In the genomic region with DNA sequence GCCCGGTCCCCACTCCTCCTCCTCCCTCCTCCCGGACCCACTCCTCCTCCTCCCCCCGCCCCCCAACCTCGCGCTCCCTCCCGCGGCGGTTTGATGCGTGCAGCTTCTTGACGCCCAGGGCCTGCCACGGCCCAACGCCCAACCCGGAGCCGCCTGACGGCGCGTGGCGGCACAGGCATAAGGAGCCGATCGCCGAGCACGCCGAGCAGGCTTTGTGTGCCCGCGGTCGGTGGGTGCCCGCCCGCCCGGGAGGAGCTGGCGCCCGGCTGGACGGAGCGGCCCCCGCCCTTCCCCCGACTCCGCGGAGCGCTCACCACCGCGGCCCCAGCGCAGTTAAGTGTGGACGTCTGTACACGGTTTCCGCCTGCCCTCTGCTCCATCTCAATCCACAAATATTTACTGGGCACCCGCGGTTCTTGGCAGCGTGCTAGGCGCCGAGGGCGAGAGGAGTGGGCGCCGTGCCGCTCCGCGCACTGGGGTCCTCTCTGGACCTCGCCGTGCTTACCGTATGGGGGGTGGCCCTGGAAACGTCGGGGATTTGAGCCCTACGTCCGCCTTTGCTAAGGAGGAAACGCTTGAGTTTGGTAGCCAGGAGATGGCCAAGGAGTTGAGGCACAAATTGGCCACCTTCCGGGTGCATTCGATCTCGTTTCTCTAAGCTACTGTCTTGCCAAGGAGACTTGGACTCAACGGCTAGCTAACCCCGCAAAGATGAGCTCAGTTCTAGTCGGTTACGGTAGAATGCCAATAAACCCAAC, we compare ENCODE assay signal across 8 cellular contexts. TPM values are rescaled to one million over a fixed set of nuclear protein-coding genes. Genes with fewer than 3 reads are reported as not detected.
DNase-seq lines count a peak whose midpoint lies in the region; ATAC-seq, FAIRE-seq and TF ChIP-seq lines count a peak whose summit lies in the region.

No MANE protein-coding gene starts in this region.

- H3K4me1 ChIP-seq in astrocyte (ENCODE audit: insufficient read depth, low read length) (peaks cover 42% of the 10 kb centered on the region), uterus (no peaks in the 10 kb centered on the region)

- H3K27ac ChIP-seq in astrocyte (ENCODE audit: low read depth, low read length) = peak overlapping the region; percentile 88
- peak overlapping the region; percentile 99 to 100 for H3K27ac ChIP-seq in uterus

- H3K36me3 ChIP-seq in astrocyte (ENCODE audit: insufficient read depth, low read length) (no peaks in the 10 kb centered on the region), uterus (no peaks in the 10 kb centered on the region)

- peak; percentile 46 for ATAC-seq in HG02938 (IDR thresholded peaks at IDR 0.05; ENCODE audit: unreplicated experiment)

- no peaks in the 10 kb centered on the region for H3K27me3 ChIP-seq in astrocyte (ENCODE audit: insufficient read depth, low read length)
- no peaks in the 10 kb centered on the region for H3K27me3 ChIP-seq in uterus

- peaks cover 2% of the 10 kb centered on the region for H3K36me3 Mint-ChIP-seq in astrocyte (ENCODE audit: low read depth, unreplicated experiment)

- H3K27me3 Mint-ChIP-seq in astrocyte (ENCODE audit: low read depth, unreplicated experiment) = no peaks in the 10 kb centered on the region

- H3K79me2 ChIP-seq in astrocyte (ENCODE audit: insufficient read depth, low read length) = peaks cover 55% of the 10 kb centered on the region

- no peaks in the 10 kb centered on the region for H4K20me1 ChIP-seq in astrocyte (ENCODE audit: insufficient read depth, low read length)

- H3K4me3 ChIP-seq in astrocyte (ENCODE audit: insufficient read depth, low read depth, low read length) = peak overlapping the region; percentile 86
- H3K4me3 ChIP-seq in uterus = peak overlapping the region; percentile 97 to 98

- H3K4me1 Mint-ChIP-seq in astrocyte (ENCODE audit: low read depth, unreplicated experiment) = peaks cover 29% of the 10 kb centered on the region

- peak overlapping the region; percentile 70 for H2AFZ ChIP-seq in astrocyte (ENCODE audit: low read depth, low read length)

- in situ Hi-C loops in GM13977 (cut with MboI; ENCODE audit: low pct_unique_long_range_greater_than_20kb, low sequenced_read_pairs, unreplicated experiment) = no loop called here

- TF ChIP-seq CTCF in GM13977 (IDR thresholded peaks at IDR 0.05; ENCODE audit: extremely low read depth, insufficient read depth, missing control alignments) (no peak), astrocyte (IDR thresholded peaks at IDR 0.05; ENCODE audit: insufficient read depth, low read depth, low read length) (no peak), uterus (IDR thresholded peaks at IDR 0.05) (peak in 3 of 4 experiments; percentile 17 to 36 (median 26))

- intact Hi-C loops in uterus (cut with DNase I; ENCODE audit: low total_unique reads) = no loop called here

- H3K4me2 ChIP-seq in astrocyte (ENCODE audit: low read length) = peak overlapping the region; percentile 99

- H3K4me3 Mint-ChIP-seq in astrocyte (ENCODE audit: unreplicated experiment) = peak overlapping the region; percentile 90

- DNase-seq in GM13977 (ENCODE audit: low spot score) (peak; percentile 97), NCI-H1930 (lab: John Stamatoyannopoulos, UW) (peak; percentile 94), T-helper 22 cell (ENCODE audit: low read depth) (peak; percentile 98), astrocyte (ENCODE audit: low read depth) (peak; percentile 94), hepatic stellate cell (ENCODE audit: low spot score) (peak; percentile 93), putamen (ENCODE audit: low spot score) (peak; percentile 97), uterus (peak; percentile 97 to 98)

- no peak for FAIRE-seq in astrocyte (lab: Jason Lieb, UNC)

- peak in 1 of 2 donors; percentile 72 for TF ChIP-seq POLR2A in uterus (IDR thresholded peaks at IDR 0.05)

- H3K9me3 Mint-ChIP-seq in astrocyte (ENCODE audit: unreplicated experiment) = no peaks in the 10 kb centered on the region

- peak overlapping the region; percentile 91 for H3K9ac ChIP-seq in astrocyte (ENCODE audit: low read length)

- no peaks in the 10 kb centered on the region for H3K9me3 ChIP-seq in astrocyte (ENCODE audit: insufficient read depth, low read depth, low read length)
- H3K9me3 ChIP-seq in uterus = no peaks in the 10 kb centered on the region

- peak overlapping the region; percentile 96 for H3K27ac Mint-ChIP-seq in astrocyte (ENCODE audit: unreplicated experiment)

RNA-seq across cellular contexts. Expression of a gene that starts 0.4 kb away (rescaled TPM):
- total RNA-seq in astrocyte (179 and 190 TPM in 2 replicates), uterus (100 to 1,000 TPM in 2 of 4 donors, 10 to 100 TPM in 2; 41.2 to 150 (median 73.7) TPM)

RNA-seq across cellular contexts. Expression of a gene that starts 11.0 kb away (rescaled TPM):
- total RNA-seq in astrocyte (37.4 and 46.5 TPM in 2 replicates), uterus (10 to 100 TPM in 3 of 4 donors, 1 to 10 TPM in 1; 8.2 to 58.5 (median 23.8) TPM)

RNA-seq across cellular contexts. Expression of a gene that starts 15.4 kb away (rescaled TPM):
- total RNA-seq in astrocyte (75.5 and 78.3 TPM in 2 replicates), uterus (10 to 100 TPM; 22.7 to 71.9 (median 29.1) TPM)

RNA-seq across cellular contexts. Expression of a gene that starts 23.3 kb away (rescaled TPM):
- total RNA-seq in astrocyte (30.1 and 33.4 TPM in 2 replicates), uterus (10 to 100 TPM in 2 of 4 donors, 1 to 10 TPM in 2; 3.6 to 24.8 (median 10.2) TPM)

RNA-seq across cellular contexts. Expression of a gene that starts 23.6 kb away (rescaled TPM):
- total RNA-seq in astrocyte (9.9 and 11.1 TPM in 2 replicates), uterus (10 to 100 TPM in 3 of 4 donors, 1 to 10 TPM in 1; 3.5 to 69.7 (median 29.4) TPM)

Comparison
In these comparisons a context has a peak if more than half of its experiments do, and no peak if none do; other contexts are left out.
1. Peak in every context shown above with its lines: DNase-seq, ATAC-seq, H3K4me3 ChIP-seq and H3K27ac ChIP-seq.
2. CTCF ChIP-seq: peak in uterus (3 of 4); none in GM13977 (single experiment) and astrocyte (single experiment).